Comparison of ENCODE assay signal across 21 cellular contexts in the genomic region with DNA sequence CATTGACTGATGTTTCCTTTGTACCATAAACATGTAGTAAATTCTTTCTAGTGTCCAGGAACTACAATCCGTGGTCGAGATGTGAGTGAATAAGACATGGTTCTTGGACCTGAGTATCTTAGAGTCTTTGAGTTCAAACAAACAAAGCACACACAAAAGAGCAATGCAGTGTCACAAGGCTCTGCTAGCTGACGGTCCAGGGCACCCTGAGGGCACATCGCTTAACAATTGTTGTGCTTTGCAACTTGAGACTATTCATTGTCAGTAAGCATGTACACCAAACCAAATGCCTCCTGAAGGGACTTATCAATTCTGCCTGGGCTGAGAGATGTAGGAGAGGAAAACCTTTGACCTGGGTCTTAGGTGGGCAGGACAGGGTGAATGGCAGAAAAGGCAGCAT.
DNase-seq lines count a peak whose midpoint lies in the region; ATAC-seq, FAIRE-seq and TF ChIP-seq lines count a peak whose summit lies in the region.
"Had no signal": no experiment of that assay in that cellular context is flagged by ENCODE, and none has a peak within 500 bp of the region (broad histone marks: within the 10 kb centered on the region; RNA-seq: fewer than 3 reads in every experiment).

No MANE protein-coding gene starts in this region.

- no peak overlapping the region for H3K14ac ChIP-seq in IMR-90 (replicated peaks; ENCODE audit: low read depth, low read length)

- no peaks in the 10 kb centered on the region for H3K27me3 Mint-ChIP-seq in activated naive CD8-positive, alpha-beta T cell treated with anti-CD3 and anti-CD28 coated beads for 36 hours
- H3K27me3 Mint-ChIP-seq in naive thymus-derived CD8-positive, alpha-beta T cell, result no peaks in the 10 kb centered on the region
- H3K27me3 Mint-ChIP-seq: effector memory CD8-positive, alpha-beta T cell had no signal

- H3K9me3 Mint-ChIP-seq in activated naive CD8-positive, alpha-beta T cell treated with anti-CD3 and anti-CD28 coated beads for 36 hours, result no peaks in the 10 kb centered on the region
- H3K9me3 Mint-ChIP-seq in naive thymus-derived CD8-positive, alpha-beta T cell, result no peaks in the 10 kb centered on the region
- H3K9me3 Mint-ChIP-seq: activated T-cell treated with anti-CD3 and anti-CD28 coated beads, Interleukin-2, amount 50 U/mL, for 4 hours; effector memory CD8-positive, alpha-beta T cell had no signal

- DNase-seq in GM12892 (ENCODE audit: insufficient read length) (no peak), IMR-90 (no peak), PC-9 (no peak)
- no peak for DNase-seq in activated naive CD8-positive, alpha-beta T cell treated with anti-CD3 and anti-CD28 coated beads for 36 hours
- no peak for DNase-seq in naive thymus-derived CD8-positive, alpha-beta T cell
- no peak for DNase-seq in stimulated activated CD4-positive, alpha-beta T cell treated with anti-CD3 and anti-CD28 coated beads, Interleukin-4, amount 100 ng/mL, for 1 hour
- DNase-seq: activated T-cell treated with anti-CD3 and anti-CD28 coated beads, Interleukin-2, amount 50 U/mL, for 4 hours; adrenal gland; central memory CD4-positive, alpha-beta T cell; effector memory CD8-positive, alpha-beta T cell; NCI-H1092 treated with DMSO at 0.1 percent for 48 hours; NCI-H446; pancreas; T1000; tibial artery had no signal

- H3K27ac ChIP-seq in IMR-90 (ENCODE audit: insufficient read depth, low read length) (no peak overlapping the region), PC-9 (no peak overlapping the region)
- H3K27ac ChIP-seq: adrenal gland, BLaER1, hepatocyte, KMS-11, pancreas, skin epidermis, tibial artery had no signal

- no CpG with 5 or more reads among the region's 4 CpGs for WGBS in IMR-90 (ENCODE audit: extremely low coverage in 2 of 2, insufficient read length in 1 of 2), 2 experiments

- H4K91ac ChIP-seq in IMR-90 (ENCODE audit: insufficient read depth, low read depth, low read length), result no peak overlapping the region

- no peaks in the 10 kb centered on the region for H3K79me2 ChIP-seq in PC-9 (ENCODE audit: low read depth)
- H3K79me2 ChIP-seq: hepatocyte had no signal

- peaks cover 12% of the 10 kb centered on the region for H3K36me3 Mint-ChIP-seq in activated naive CD8-positive, alpha-beta T cell treated with anti-CD3 and anti-CD28 coated beads for 36 hours
- no peaks in the 10 kb centered on the region for H3K36me3 Mint-ChIP-seq in naive thymus-derived CD8-positive, alpha-beta T cell

- H3K4me1 ChIP-seq in IMR-90 (ENCODE audit: control insufficient read depth, insufficient read depth, low read length), result no peaks in the 10 kb centered on the region; the same call in 1 of the 2 replicates
- no peaks in the 10 kb centered on the region for H3K4me1 ChIP-seq in PC-9 (replicated peaks; ENCODE audit: insufficient read depth)
- H3K4me1 ChIP-seq: adrenal gland, BLaER1, pancreas, tibial artery had no signal

- H2AK5ac ChIP-seq in IMR-90 (ENCODE audit: low read depth, low read length), result no peak overlapping the region

- no peak overlapping the region for H2BK15ac ChIP-seq in IMR-90 (ENCODE audit: low read depth, low read length)

- TF ChIP-seq POLR2A in GM12892 (IDR thresholded peaks at IDR 0.05; ENCODE audit: low read depth, low read length) (no peak), IMR-90 (IDR thresholded peaks at IDR 0.05; ENCODE audit: low read depth, low read length) (no peak)

- H3K79me1 ChIP-seq in IMR-90 (ENCODE audit: low read depth in 1 of 2, low read length in 2 of 2), result no peaks in the 10 kb centered on the region

- no peak overlapping the region for H3K4me2 ChIP-seq in IMR-90 (ENCODE audit: low read depth, low read length)
- H3K4me2 ChIP-seq in PC-9, result no peak overlapping the region
- H3K4me2 ChIP-seq: BLaER1, hepatocyte, KMS-11 had no signal

- no peak overlapping the region for H3K56ac ChIP-seq in IMR-90 (ENCODE audit: extremely low read depth, insufficient read depth, low read length)

- H4K5ac ChIP-seq in IMR-90 (ENCODE audit: low read depth, low read length), result no peak overlapping the region

- TF ChIP-seq RAD21 in IMR-90 (IDR thresholded peaks at IDR 0.05; ENCODE audit: low read length), result no peak

- no peak overlapping the region for H2BK5ac ChIP-seq in IMR-90 (ENCODE audit: low read depth, low read length, poor library complexity, severe bottlenecking)

- H3K4me1 Mint-ChIP-seq in activated naive CD8-positive, alpha-beta T cell treated with anti-CD3 and anti-CD28 coated beads for 36 hours, result peaks cover 49% of the 10 kb centered on the region
- H3K4me1 Mint-ChIP-seq in naive thymus-derived CD8-positive, alpha-beta T cell, result peaks cover 23 to 53% (median 50%) of the 10 kb centered on the region in 4 donors

- H3K27ac Mint-ChIP-seq in activated naive CD8-positive, alpha-beta T cell treated with anti-CD3 and anti-CD28 coated beads for 36 hours, result peak overlapping the region; percentile 26
- peak overlapping the region; percentile 5 to 87 (median 48) for H3K27ac Mint-ChIP-seq in naive thymus-derived CD8-positive, alpha-beta T cell

- in situ Hi-C loops in IMR-90 (cut with MboI; ENCODE audit: low sequenced_read_pairs), result no loop called here

- no peak overlapping the region for H2AK9ac ChIP-seq in IMR-90 (replicated peaks; ENCODE audit: low read depth, low read length, poor library complexity)

- POLR2A ChIA-PET in IMR-90 (lab: Charles Lee; ENCODE audit: unreplicated experiment), result no interaction called here
- POLR2A ChIA-PET in naive thymus-derived CD8-positive, alpha-beta T cell (lab: Charles Lee), result interaction anchor here (1.0 kb wide), 1 partner anchor 12 kb away, joined by 3 read pairs; no protein-coding TSS in a partner anchor
- POLR2A ChIA-PET in PC-9 (lab: Charles Lee; ENCODE audit: unreplicated experiment), result no interaction called here

- H2AFZ ChIP-seq in IMR-90 (replicated peaks; ENCODE audit: low read length, poor library complexity) (peak overlapping the region; percentile 18), PC-9 (no peak overlapping the region)
- H2AFZ ChIP-seq: hepatocyte had no signal

- H3K9ac ChIP-seq in IMR-90 (ENCODE audit: low read depth, low read length), result no peak overlapping the region
- H3K9ac ChIP-seq: BLaER1, KMS-11 had no signal

- BruUV-seq in IMR-90 (replicated peaks; lab: Mats Ljungman, UMichigan) (no TSS peak), PC-9 (replicated peaks; lab: Mats Ljungman, UMichigan) (no TSS peak)

- no peaks in the 10 kb centered on the region for H3F3A ChIP-seq in PC-9 (ENCODE audit: insufficient read depth, low read depth)

- H3K4ac ChIP-seq in IMR-90 (ENCODE audit: low read depth, low read length), result no peak overlapping the region

- intact Hi-C loops in IMR-90 (cut with micrococcal nuclease), result no loop called here
- intact Hi-C loops in PC-9 (cut with micrococcal nuclease; ENCODE audit: unreplicated experiment), result no loop called here

- CTCF ChIA-PET in IMR-90 (lab: Yijun Ruan, JAX), result no interaction called here
- CTCF ChIA-PET in PC-9 (lab: Charles Lee), result no interaction called here

- no peaks in the 10 kb centered on the region for H3K36me3 ChIP-seq in IMR-90 (ENCODE audit: control insufficient read depth, insufficient read depth, low read length)
- H3K36me3 ChIP-seq in PC-9 (ENCODE audit: low read depth), result no peaks in the 10 kb centered on the region
- H3K36me3 ChIP-seq: adrenal gland, BLaER1, pancreas, tibial artery had no signal

- H3K4me3 ChIP-seq in IMR-90 (ENCODE audit: insufficient read depth, low read depth, low read length) (no peak overlapping the region), PC-9 (no peak overlapping the region)
- H3K4me3 ChIP-seq: adrenal gland, BLaER1, hepatocyte, pancreas, skin epidermis, tibial artery had no signal

- no peaks in the 10 kb centered on the region for H3K9me3 ChIP-seq in IMR-90 (ENCODE audit: control insufficient read depth, insufficient read depth, low read length)
- no peaks in the 10 kb centered on the region for H3K9me3 ChIP-seq in PC-9 (ENCODE audit: insufficient read depth, low read depth)
- H3K9me3 ChIP-seq: adrenal gland, BLaER1, pancreas, tibial artery had no signal

- no peak overlapping the region for H3K4me3 Mint-ChIP-seq in activated naive CD8-positive, alpha-beta T cell treated with anti-CD3 and anti-CD28 coated beads for 36 hours
- peak overlapping the region in 3 of 10 donors; percentile 6 to 34 (median 11) for H3K4me3 Mint-ChIP-seq in naive thymus-derived CD8-positive, alpha-beta T cell
- H3K4me3 Mint-ChIP-seq: activated T-cell treated with anti-CD3 and anti-CD28 coated beads, Interleukin-2, amount 50 U/mL, for 4 hours; effector memory CD8-positive, alpha-beta T cell had no signal

- no peak for TF ChIP-seq CTCF in IMR-90 (conservative IDR thresholded peaks at IDR 0.05; ENCODE audit: low read depth, low read length)
- no peak for TF ChIP-seq CTCF in PC-9 (conservative IDR thresholded peaks at IDR 0.05)

- no peaks in the 10 kb centered on the region for H3K9me1 ChIP-seq in IMR-90 (ENCODE audit: insufficient read depth, low read length)

- H2BK120ac ChIP-seq in IMR-90 (ENCODE audit: low read depth, low read length), result no peak overlapping the region

- no peaks in the 10 kb centered on the region for H3K9me2 ChIP-seq in PC-9 (ENCODE audit: insufficient read depth)

- no peak overlapping the region for H2BK20ac ChIP-seq in IMR-90 (ENCODE audit: low read depth, low read length)

- no peaks in the 10 kb centered on the region for H3K27me3 ChIP-seq in IMR-90 (ENCODE audit: control insufficient read depth, insufficient read depth, low read length)
- H3K27me3 ChIP-seq in PC-9 (ENCODE audit: insufficient read depth, low read depth), result peaks cover 12% of the 10 kb centered on the region; the same call in 1 of the 2 replicates
- H3K27me3 ChIP-seq: adrenal gland, BLaER1, pancreas, tibial artery had no signal

- dilution Hi-C loops in IMR-90 (cut with HindIII; ENCODE audit: low sequenced_read_pairs, unreplicated experiment), result no loop called here

- H4K20me1 ChIP-seq in IMR-90 (ENCODE audit: insufficient read depth, low read length) (no peaks in the 10 kb centered on the region), PC-9 (ENCODE audit: insufficient read depth) (no peaks in the 10 kb centered on the region)
- H4K20me1 ChIP-seq: BLaER1 had no signal

- peak; percentile 40 for FAIRE-seq in GM12892 (lab: Jason Lieb, UNC)
- FAIRE-seq: pancreas had no signal

- no peak overlapping the region for H3K18ac ChIP-seq in IMR-90 (ENCODE audit: low read depth, low read length)

- no peak for ATAC-seq in IMR-90 (ENCODE audit: low read depth)
- peak in 1 of 2 donors; percentile 29 for ATAC-seq in naive thymus-derived CD8-positive, alpha-beta T cell
- no peak for ATAC-seq in GM18858 (IDR thresholded peaks at IDR 0.05; ENCODE audit: unreplicated experiment)
- ATAC-seq: activated T-cell treated with anti-CD3 and anti-CD28 coated beads, Interleukin-2, amount 50 U/mL, for 4 hours; effector memory CD8-positive, alpha-beta T cell; left lobe of liver; pancreas had no signal

- H4K8ac ChIP-seq in IMR-90 (ENCODE audit: low read depth in 2 of 2, low read length in 2 of 2), result no peak overlapping the region

- H3K23ac ChIP-seq in IMR-90 (ENCODE audit: low read depth, low read length), result no peak overlapping the region
